ENCODE assay signal across 1 cellular context in the genomic region with DNA sequence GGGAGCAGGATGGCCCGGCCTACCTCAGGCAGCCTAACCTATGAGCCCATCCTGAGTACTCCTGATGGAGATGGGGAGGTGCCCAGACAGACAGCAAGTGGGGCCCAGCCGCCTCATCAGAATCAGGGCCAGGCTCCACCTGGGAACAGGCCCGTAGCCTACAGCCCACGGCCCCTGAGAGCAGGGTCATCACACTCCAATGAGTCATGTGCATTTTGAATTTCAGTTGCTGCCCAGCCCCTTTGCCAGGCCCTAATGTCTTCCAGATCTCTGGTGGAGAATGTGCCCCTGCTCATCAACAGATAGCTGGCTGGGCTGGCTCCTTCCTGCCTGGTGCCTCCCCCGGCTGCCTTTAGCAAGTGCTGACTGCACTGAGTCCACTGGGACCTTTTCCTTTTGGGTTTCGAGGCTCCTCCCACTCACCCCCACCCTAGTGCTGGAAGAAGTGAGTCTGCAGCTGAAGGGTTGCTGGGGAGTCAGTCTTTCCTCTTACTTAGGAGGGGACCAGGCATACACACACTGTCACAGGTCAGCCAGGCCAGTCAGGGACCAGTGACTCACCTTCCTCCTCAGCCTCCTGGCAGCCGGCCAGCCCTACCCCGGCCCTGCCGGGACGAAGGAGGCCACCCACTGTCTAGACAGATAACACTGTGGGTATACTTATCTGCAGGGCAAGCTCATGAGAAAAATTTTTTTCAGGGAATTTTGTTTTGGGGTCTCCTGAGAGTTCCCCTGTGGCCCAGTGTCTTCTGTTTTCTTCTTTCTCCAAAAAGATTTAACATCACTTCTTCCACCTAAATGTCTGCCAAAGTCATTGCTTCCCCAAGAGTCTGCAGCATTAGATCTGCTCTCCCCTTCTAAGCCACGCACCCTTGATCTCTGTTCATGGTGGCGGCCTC.
A peak's percentile ranks its signal among the peaks of the same experiment; 100 is the strongest.
TF ChIP-seq lines count a peak whose summit lies in the region.

No MANE protein-coding gene starts in this region.

TF ChIP-seq in A549, 52 proteins besides CTCF, POLR2A, EP300 and RAD21 (continued from another document):
- 0 out of 3 replicates have a peak, but pooled peaks have one; percentile 43 for TF ChIP-seq BCL3 (IDR thresholded peaks at IDR 0.05)
- TF ChIP-seq PBX3 (IDR thresholded peaks at IDR 0.05) = peak; percentile 28; the same call in 1 of the 2 replicates
- TF ChIP-seq NPAS2 (CRISPR knock-in tag; IDR thresholded peaks at IDR 0.05; ENCODE audit: borderline replicate concordance) = no peak
